Comparison of ENCODE assay signal across 8 cellular contexts in genomic region chr16:87963400-87963799, GRCh38. TPM values are rescaled to one million over a fixed set of nuclear protein-coding genes. Genes with fewer than 3 reads are reported as not detected.
DNase-seq lines count a peak whose midpoint lies in the region; ATAC-seq and TF ChIP-seq lines count a peak whose summit lies in the region.

No MANE protein-coding gene starts in this region.

- no peak for TF ChIP-seq CTCF in CD4-positive, alpha-beta T cell (IDR thresholded peaks at IDR 0.05)
- TF ChIP-seq CTCF in tibial artery (IDR thresholded peaks at IDR 0.05), result no peak

- H3K27me3 ChIP-seq in CD4-positive, alpha-beta T cell (ENCODE audit: control insufficient read depth, insufficient read depth, low read length), result no peaks in the 10 kb centered on the region
- H3K27me3 ChIP-seq in tibial artery, result no peaks in the 10 kb centered on the region

- peak in 8 of 10 experiments; percentile 23 to 66 (median 40) for DNase-seq in CD4-positive, alpha-beta T cell
- peak; percentile 50 for DNase-seq in activated CD4-positive, CD25-positive, alpha-beta regulatory T cell treated with anti-CD3 and anti-CD28 coated beads, Interleukin-2, amount 50 U/mL, for 72 hours
- DNase-seq in dermis microvascular lymphatic vessel endothelial cell (ENCODE audit: low read depth in 2 of 2) (peak; percentile 65 to 92), NCI-H748 (lab: John Stamatoyannopoulos, UW; ENCODE audit: unreplicated experiment) (no peak), tibial artery (no peak), midbrain (lab: John Stamatoyannopoulos, UW) (no peak)
- DNase-seq in stimulated activated CD4-positive, alpha-beta T cell treated with anti-CD3 and anti-CD28 coated beads, Interleukin-12 subunit alpha, Interleukin-12 subunit beta, amount 100 ng/mL, for 24 hours (ENCODE audit: low read depth in 2 of 2), result peak; percentile 52 to 56

- ATAC-seq in CD4-positive, alpha-beta T cell (ENCODE audit: poor library complexity), result peak; percentile 90
- ATAC-seq in HG03457 (IDR thresholded peaks at IDR 0.05; ENCODE audit: unreplicated experiment), result no peak

- peaks cover 79% of the 10 kb centered on the region for H3K4me1 Mint-ChIP-seq in CD4-positive, alpha-beta T cell (ENCODE audit: low read depth)

- H3K4me3 Mint-ChIP-seq in CD4-positive, alpha-beta T cell, result peak overlapping the region; percentile 59

- no peaks in the 10 kb centered on the region for H3K27me3 Mint-ChIP-seq in CD4-positive, alpha-beta T cell

- POLR2A ChIA-PET in CD4-positive, alpha-beta T cell (lab: Charles Lee), result interaction anchor here (1.0 to 2.3 kb wide), 2 partner anchors 9 to 13 kb away, joined by 4 to 13 read pairs; partner anchors contain the start of gene BANP

- CTCF ChIA-PET in CD4-positive, alpha-beta T cell (lab: Charles Lee), result interaction anchor here (1.2 kb wide), 1 partner anchor 185 kb away, joined by 3 read pairs; no protein-coding TSS in a partner anchor

- no peak overlapping the region for H3K4me3 ChIP-seq in tibial artery

- H3K4me1 ChIP-seq in tibial artery, result peaks cover 3 to 33% (median 21%) of the 10 kb centered on the region in 4 donors

- peak overlapping the region; percentile 40 for H3K27ac ChIP-seq in CD4-positive, alpha-beta T cell (ENCODE audit: low read depth, low read length)
- no peak overlapping the region for H3K27ac ChIP-seq in tibial artery

- no peaks in the 10 kb centered on the region for H3K9me3 ChIP-seq in CD4-positive, alpha-beta T cell (ENCODE audit: control insufficient read depth, low read length)
- H3K9me3 ChIP-seq in tibial artery, result no peaks in the 10 kb centered on the region

- H3K9me3 Mint-ChIP-seq in CD4-positive, alpha-beta T cell, result no peaks in the 10 kb centered on the region

- intact Hi-C loops in CD4-positive, alpha-beta T cell (cut with DNase I, micrococcal nuclease), result loop anchor here in 1 of 2 experiments (2.0 kb wide), 1 partner anchor 17 kb away; no protein-coding TSS in a partner anchor
- intact Hi-C loops in tibial artery (cut with DNase I; ENCODE audit: low total_unique reads), result no loop called here

- H3K27ac Mint-ChIP-seq in CD4-positive, alpha-beta T cell, result peak overlapping the region; percentile 83

- H3K36me3 Mint-ChIP-seq in CD4-positive, alpha-beta T cell (ENCODE audit: low read depth), result peaks cover 30% of the 10 kb centered on the region

- no peaks in the 10 kb centered on the region for H3K36me3 ChIP-seq in tibial artery

RNA-seq across cellular contexts. Expression of gene BANP, which starts 12.2 kb away (rescaled TPM):
- total RNA-seq in CD4-positive, alpha-beta T cell, result 10 to 100 TPM; 57.5 to 58.6 TPM
- total RNA-seq in dermis microvascular lymphatic vessel endothelial cell, result 13.9 and 17.2 TPM in 2 replicates

RNA-seq across cellular contexts. Expression of gene CA5A, which starts 27.1 kb away (rescaled TPM):
- total RNA-seq in CD4-positive, alpha-beta T cell, result not detected
- not detected in 2 replicates for total RNA-seq in dermis microvascular lymphatic vessel endothelial cell

Comparison
In these comparisons a context has a peak if more than half of its experiments do, and no peak if none do; other contexts are left out.
1. DNase-seq: peak in CD4-positive, alpha-beta T cell (8 of 10), activated CD4-positive, CD25-positive, alpha-beta regulatory T cell treated with anti-CD3 and anti-CD28 coated beads, Interleukin-2, amount 50 U/mL, for 72 hours (single experiment), dermis microvascular lymphatic vessel endothelial cell (2 of 2) and stimulated activated CD4-positive, alpha-beta T cell treated with anti-CD3 and anti-CD28 coated beads, Interleukin-12 subunit alpha, Interleukin-12 subunit beta, amount 100 ng/mL, for 24 hours (2 of 2); none in NCI-H748 (single experiment), tibial artery (0 of 2) and midbrain (single experiment).